8 cellular contexts compared by ENCODE assay signal in genomic region chr19:13748169-13748884, GRCh38. TPM values are rescaled to one million over a fixed set of nuclear protein-coding genes. Genes with fewer than 3 reads are reported as not detected.
A peak's percentile ranks its signal among the peaks of the same experiment; 100 is the strongest.
DNase-seq lines count a peak whose midpoint lies in the region; ATAC-seq and TF ChIP-seq lines count a peak whose summit lies in the region.

No MANE protein-coding gene starts in this region.

- no CpG with 5 or more reads among the region's 25 CpGs for WGBS in trophoblast cell (ENCODE audit: extremely low coverage, insufficient coverage, insufficient read length)

- peak overlapping the region; percentile 37 for H2BK5ac ChIP-seq in trophoblast cell (ENCODE audit: low read depth, low read length, poor library complexity)

- H3K9me3 ChIP-seq in CD4-positive, alpha-beta T cell (ENCODE audit: control insufficient read depth, low read length): no peaks in the 10 kb centered on the region
- H3K9me3 ChIP-seq in trophoblast cell (ENCODE audit: insufficient read depth, low read depth, low read length): peaks cover 2% of the 10 kb centered on the region

- H2BK12ac ChIP-seq in trophoblast cell (ENCODE audit: low read length): peak overlapping the region; percentile 38

- peak overlapping the region; percentile 28 for H3K4ac ChIP-seq in trophoblast cell (ENCODE audit: low read depth, low read length)

- peak; percentile 15 for ATAC-seq in CD4-positive, alpha-beta T cell (ENCODE audit: poor library complexity)
- ATAC-seq in activated B cell treated with CpG ODN at 0.5 μM for 24 hours (ENCODE audit: low read depth) (no peak), GM21825 (IDR thresholded peaks at IDR 0.05; ENCODE audit: unreplicated experiment) (no peak), GM19328 (IDR thresholded peaks at IDR 0.05; ENCODE audit: unreplicated experiment) (no peak)

- no peaks in the 10 kb centered on the region for H3K9me3 Mint-ChIP-seq in CD4-positive, alpha-beta T cell
- H3K9me3 Mint-ChIP-seq in activated B cell treated with CpG ODN at 0.5 μM for 24 hours: no peaks in the 10 kb centered on the region

- POLR2A ChIA-PET in CD4-positive, alpha-beta T cell (lab: Charles Lee): interaction anchor here (1.0 to 2.7 kb wide), 21 partner anchors 8 to 633 kb away, joined by 3 to 39 read pairs (median 5); partner anchors contain the start of genes ADGRE5, C19orf53, IL27RA and MRI1
- POLR2A ChIA-PET in activated B cell treated with CpG ODN at 0.5 μM for 24 hours (lab: Charles Lee): interaction anchor here (0.9 to 2.8 kb wide), 20 partner anchors 9 to 388 kb away, joined by 3 to 34 read pairs (median 6); partner anchors contain the start of genes ASF1B, C19orf53, MRI1 and ZSWIM4

- peak overlapping the region; percentile 50 for H2AFZ ChIP-seq in trophoblast cell (ENCODE audit: insufficient read depth, low read length, poor library complexity)

- peak overlapping the region; percentile 87 for H3K27ac Mint-ChIP-seq in CD4-positive, alpha-beta T cell
- peak overlapping the region; percentile 85 for H3K27ac Mint-ChIP-seq in activated B cell treated with CpG ODN at 0.5 μM for 24 hours

- peaks cover 30% of the 10 kb centered on the region for H3K4me1 Mint-ChIP-seq in CD4-positive, alpha-beta T cell (ENCODE audit: low read depth)
- H3K4me1 Mint-ChIP-seq in activated B cell treated with CpG ODN at 0.5 μM for 24 hours: peaks cover 27% of the 10 kb centered on the region

- H3K18ac ChIP-seq in trophoblast cell (ENCODE audit: low read length): peak overlapping the region; percentile 86

- peaks cover 13 to 14% of the 10 kb centered on the region in 2 experiments for H3K36me3 ChIP-seq in trophoblast cell (ENCODE audit: control insufficient read depth in 1 of 2, insufficient read depth in 2 of 2, low read length in 2 of 2)

- H3K79me1 ChIP-seq in trophoblast cell (ENCODE audit: low read length): peaks cover 7% of the 10 kb centered on the region

- H3K27me3 Mint-ChIP-seq in CD4-positive, alpha-beta T cell: no peaks in the 10 kb centered on the region
- H3K27me3 Mint-ChIP-seq in activated B cell treated with CpG ODN at 0.5 μM for 24 hours: no peaks in the 10 kb centered on the region

- H3K4me2 ChIP-seq in trophoblast cell (ENCODE audit: low read length): peak overlapping the region; percentile 61

- no peaks in the 10 kb centered on the region for H3K27me3 ChIP-seq in CD4-positive, alpha-beta T cell (ENCODE audit: control insufficient read depth, insufficient read depth, low read length)
- H3K27me3 ChIP-seq in trophoblast cell (ENCODE audit: insufficient read depth, low read length): no peaks in the 10 kb centered on the region

- TF ChIP-seq CTCF in CD4-positive, alpha-beta T cell (IDR thresholded peaks at IDR 0.05): no peak
- no peak for TF ChIP-seq CTCF in activated B cell treated with CpG ODN at 0.5 μM for 24 hours (IDR thresholded peaks at IDR 0.05)

- H3K79me2 ChIP-seq in trophoblast cell (ENCODE audit: control insufficient read depth, insufficient read depth, low read length, poor library complexity): peaks cover 8% of the 10 kb centered on the region

- DNase-seq in CD4-positive, alpha-beta T cell: peak in 3 of 10 experiments; percentile 10 to 24 (median 11)
- DNase-seq in HK-2 (ENCODE audit: unreplicated experiment): peak; percentile 20
- no peak for DNase-seq in activated B cell treated with CpG ODN at 0.5 μM for 24 hours
- DNase-seq in fibroblast of peridontal ligament (ENCODE audit: extremely low read depth): peak; percentile 55
- peak; percentile 9 to 44 for DNase-seq in trophoblast cell
- no peak for DNase-seq in SKM-1 treated with dmso at 0.1 percent for 144 hours (lab: John Stamatoyannopoulos, UW; ENCODE audit: unreplicated experiment)

- peak overlapping the region; percentile 87 for H4K91ac ChIP-seq in trophoblast cell (ENCODE audit: low read depth, low read length)

- peak overlapping the region; percentile 75 for H2AK5ac ChIP-seq in trophoblast cell (ENCODE audit: low read length)

- CTCF ChIA-PET in CD4-positive, alpha-beta T cell (lab: Charles Lee): interaction anchor here (0.6 to 1.8 kb wide), 4 partner anchors 27 to 938 kb away, joined by 3 to 8 read pairs (median 4); no protein-coding TSS in a partner anchor
- CTCF ChIA-PET in activated B cell treated with CpG ODN at 0.5 μM for 24 hours (lab: Charles Lee): interaction anchor here (1.0 to 1.8 kb wide), 5 partner anchors 17 to 542 kb away, joined by 3 to 6 read pairs (median 5); no protein-coding TSS in a partner anchor

- peak overlapping the region; percentile 69 for H3K14ac ChIP-seq in trophoblast cell (ENCODE audit: low read length)

- H3K36me3 Mint-ChIP-seq in CD4-positive, alpha-beta T cell (ENCODE audit: low read depth): peaks cover 38% of the 10 kb centered on the region
- H3K36me3 Mint-ChIP-seq in activated B cell treated with CpG ODN at 0.5 μM for 24 hours (ENCODE audit: low read depth): peaks cover 17% of the 10 kb centered on the region

- peaks cover 4 to 5% of the 10 kb centered on the region in 2 experiments for H3K4me1 ChIP-seq in trophoblast cell (ENCODE audit: control insufficient read depth in 1 of 2, insufficient read depth in 2 of 2, low read length in 2 of 2)

- H4K8ac ChIP-seq in trophoblast cell (ENCODE audit: low read depth, low read length): peak overlapping the region; percentile 90

- H3K9ac ChIP-seq in trophoblast cell (ENCODE audit: low read length): peak overlapping the region; percentile 68

- H3K4me3 ChIP-seq in trophoblast cell (ENCODE audit: low read depth, low read length): peak overlapping the region; percentile 82

- intact Hi-C loops in CD4-positive, alpha-beta T cell (cut with DNase I, micrococcal nuclease): loop anchor here in 1 of 2 experiments (1.0 kb wide), 1 partner anchor 26 kb away; the partner anchor contains the start of gene C19orf53
- intact Hi-C loops in activated B cell treated with CpG ODN at 0.5 μM for 24 hours (cut with micrococcal nuclease): loop anchor here (5.0 kb wide), 1 partner anchor 344 kb away; the partner anchor contains the start of gene SAMD1

- H4K12ac ChIP-seq in trophoblast cell (ENCODE audit: low read depth, low read length): peak overlapping the region; percentile 98

- peak overlapping the region; percentile 91 for H3K4me3 Mint-ChIP-seq in CD4-positive, alpha-beta T cell
- peak overlapping the region; percentile 87 for H3K4me3 Mint-ChIP-seq in activated B cell treated with CpG ODN at 0.5 μM for 24 hours

- peak overlapping the region; percentile 79 for H3K27ac ChIP-seq in CD4-positive, alpha-beta T cell (ENCODE audit: low read depth, low read length)
- peak overlapping the region; percentile 60 for H3K27ac ChIP-seq in trophoblast cell (ENCODE audit: low read depth, low read length)

- H3K23ac ChIP-seq in trophoblast cell (ENCODE audit: low read length): no peak overlapping the region

- peak overlapping the region; percentile 43 for H2BK120ac ChIP-seq in trophoblast cell (ENCODE audit: insufficient read depth, low read length, poor library complexity)

RNA-seq across cellular contexts. Expression of gene MRI1, which starts 16.0 kb away (rescaled TPM):
- 10 to 100 TPM; 20.4 to 21.1 TPM for total RNA-seq in CD4-positive, alpha-beta T cell
- 32.5 and 37.5 TPM in 2 replicates for total RNA-seq in activated B cell treated with CpG ODN at 0.5 μM for 24 hours
- 24.5 and 25.8 TPM in 2 replicates for polyA plus RNA-seq in trophoblast cell (2013)

RNA-seq across cellular contexts. Expression of gene C19orf53, which starts 25.9 kb away (rescaled TPM):
- 100 to 1,000 TPM; 119 TPM for total RNA-seq in CD4-positive, alpha-beta T cell
- 74.9 and 76.1 TPM in 2 replicates for total RNA-seq in activated B cell treated with CpG ODN at 0.5 μM for 24 hours
- 270 and 271 TPM in 2 replicates for polyA plus RNA-seq in trophoblast cell (2013)

RNA-seq across cellular contexts. Expression of gene ZSWIM4, which starts 46.9 kb away (rescaled TPM):
- total RNA-seq in CD4-positive, alpha-beta T cell: 1 to 10 TPM; 3.5 to 3.8 TPM
- 8.5 and 11.2 TPM in 2 replicates for total RNA-seq in activated B cell treated with CpG ODN at 0.5 μM for 24 hours
- 13.1 and 14.3 TPM in 2 replicates for polyA plus RNA-seq in trophoblast cell (2013)

Comparison
In these comparisons a context has a peak if more than half of its experiments do, and no peak if none do; other contexts are left out.
1. DNase-seq: peak in HK-2 (single experiment), fibroblast of peridontal ligament (single experiment) and trophoblast cell (2 of 2); none in activated B cell treated with CpG ODN at 0.5 μM for 24 hours (single experiment) and SKM-1 treated with dmso at 0.1 percent for 144 hours (single experiment).